8 cellular contexts compared by ENCODE assay signal in the genomic region with DNA sequence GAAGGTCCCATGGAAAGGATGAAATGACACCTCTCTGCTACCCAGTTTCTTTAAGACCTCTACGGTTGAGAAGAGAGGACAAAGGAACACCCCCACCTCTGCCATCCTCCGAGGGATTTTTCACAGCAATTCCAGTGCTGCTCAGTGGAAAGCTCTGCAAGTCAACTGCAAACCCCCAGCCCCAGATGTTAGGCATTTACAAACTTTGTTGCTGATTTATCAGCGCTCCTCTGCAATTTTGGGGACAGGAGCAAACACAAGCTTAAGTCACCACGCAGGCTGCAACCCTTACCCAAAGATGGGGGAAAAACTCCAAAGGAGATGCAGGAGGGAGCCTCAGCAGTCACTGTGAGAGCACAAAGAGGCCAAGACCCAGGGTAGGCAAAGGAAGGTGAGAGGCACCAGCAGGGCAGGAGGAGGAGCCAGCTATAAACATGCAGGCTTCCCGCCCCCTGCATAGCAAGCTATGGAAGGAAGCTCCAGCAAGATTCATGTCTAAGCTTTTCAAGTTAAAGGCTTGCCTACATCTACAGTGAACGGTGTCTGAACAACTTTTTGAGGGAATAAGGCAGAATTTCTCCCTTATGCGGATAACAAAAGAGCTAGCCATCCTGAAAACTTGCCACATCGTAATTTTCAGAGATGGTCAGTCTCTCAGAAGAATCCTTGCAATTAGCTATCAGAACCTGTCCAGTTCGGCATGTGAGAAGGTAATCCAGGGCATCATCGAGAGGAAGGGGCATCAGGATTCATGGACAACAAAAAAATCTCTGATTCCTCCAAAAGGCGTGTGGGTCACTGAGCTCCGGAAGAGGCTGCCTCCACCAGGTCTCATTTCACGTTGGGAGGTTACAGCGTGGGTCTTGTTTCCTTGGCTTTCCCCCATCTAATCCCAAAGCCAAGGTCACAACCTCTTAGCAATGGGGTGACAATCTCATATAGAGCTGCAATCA. TPM values are rescaled to one million over a fixed set of nuclear protein-coding genes. Genes with fewer than 3 reads are reported as not detected.
DNase-seq lines count a peak whose midpoint lies in the region; ATAC-seq, FAIRE-seq and TF ChIP-seq lines count a peak whose summit lies in the region.

No MANE protein-coding gene starts in this region.

- no peak overlapping the region for H3K27ac ChIP-seq in HepG2 (ENCODE audit: extremely low read length, insufficient read depth, low read length)
- peak overlapping the region in 1 of 3 donors; percentile 24 for H3K27ac ChIP-seq in right lobe of liver
- peak overlapping the region in 1 of 2 donors; percentile 48 for H3K27ac ChIP-seq in aorta (ENCODE audit: low read depth in 1 of 2, low read length in 2 of 2)

- peaks cover 78% of the 10 kb centered on the region for H4K20me1 ChIP-seq in HepG2 (ENCODE audit: insufficient read depth, low read length)

- no peaks in the 10 kb centered on the region; a peak in 1 of 5 replicates for H3K27me3 ChIP-seq in HepG2 (ENCODE audit: control insufficient read depth in 1 of 2, insufficient read depth in 2 of 2, low read length in 2 of 2)
- no peaks in the 10 kb centered on the region for H3K27me3 ChIP-seq in right lobe of liver
- H3K27me3 ChIP-seq in aorta (ENCODE audit: control insufficient read depth in 1 of 2, insufficient read depth in 2 of 2, low read length in 1 of 2) = no peaks in the 10 kb centered on the region

- POLR2A ChIA-PET in HepG2 (lab: Yijun Ruan, JAX) = interaction anchor here (1.2 to 1.4 kb wide), 3 partner anchors 11 to 54 kb away, joined by 3 to 6 read pairs (median 5); no protein-coding TSS in a partner anchor

- TF ChIP-seq RAD21 in HepG2 (CRISPR knock-in tag; IDR thresholded peaks at IDR 0.05) = no peak

- H3K36me3 Mint-ChIP-seq in mesothelial cell of epicardium = no peaks in the 10 kb centered on the region

- H3K36me3 ChIP-seq in HepG2 (replicated peaks in 1 of 2; ENCODE audit: control insufficient read depth in 1 of 2, insufficient read depth in 2 of 2, low read length in 2 of 2) (peaks cover 4% of the 10 kb centered on the region in 2 experiments; a peak in 2 of 5 replicates), right lobe of liver (no peaks in the 10 kb centered on the region), aorta (ENCODE audit: control insufficient read depth in 1 of 2, insufficient read depth in 2 of 2, low read length in 1 of 2) (no peaks in the 10 kb centered on the region)

- DNase-seq in HepG2 (ENCODE audit: low spot score) (no peak), right lobe of liver (no peak), amniotic epithelial cell (ENCODE audit: low read depth) (peak; percentile 38), mesothelial cell of epicardium (ENCODE audit: low spot score in 2 of 2, unreplicated experiment in 2 of 2) (no peak), aorta (no peak), HCEC 1CT (no peak), HT-29 (ENCODE audit: low spot score) (no peak)

- peaks cover 82% of the 10 kb centered on the region for H3K79me2 ChIP-seq in HepG2 (ENCODE audit: insufficient read depth, low read length)

- TF ChIP-seq EP300 in HepG2 (IDR thresholded peaks at IDR 0.05; ENCODE audit: low read depth in 2 of 2, low read length in 2 of 2) (no peak), HepG2 (CRISPR knock-in tag; IDR thresholded peaks at IDR 0.05; ENCODE audit: borderline replicate concordance) (no peak)

- H3K9me3 Mint-ChIP-seq in mesothelial cell of epicardium = no peaks in the 10 kb centered on the region

- peak overlapping the region; percentile 88 for H3K4me2 ChIP-seq in HepG2 (ENCODE audit: low read depth, low read length)

- in situ Hi-C loops in HepG2 (cut with HindIII; ENCODE audit: extremely low pct_ligation_motif_present, low pct_unique_long_range_greater_than_20kb) = loop anchor here (5.0 kb wide), 1 partner anchor 55 kb away; no protein-coding TSS in a partner anchor

- BruUV-seq in HepG2 (replicated peaks; lab: Mats Ljungman, UMichigan) = no TSS peak

- no peaks in the 10 kb centered on the region for H3K27me3 Mint-ChIP-seq in mesothelial cell of epicardium (ENCODE audit: low read depth)

- peak overlapping the region in 2 of 3 experiments; percentile 6 to 30; a peak in 3 of 6 replicates for H3K4me3 ChIP-seq in HepG2 (replicated peaks in 1 of 3; ENCODE audit: insufficient read depth in 1 of 3, low read depth in 2 of 3, low read length in 3 of 3)
- no peak overlapping the region for H3K4me3 ChIP-seq in right lobe of liver
- peak overlapping the region; percentile 48 to 98 for H3K4me3 ChIP-seq in aorta (ENCODE audit: low read length in 2 of 2)

- 78% methylated on average over 14 of the region's 14 CpGs for WGBS in HepG2 (ENCODE audit: low lambda C conversion rate)
- 45% methylated on average over 10 of the region's 14 CpGs for WGBS in right lobe of liver (ENCODE audit: insufficient coverage, low coverage, low lambda C conversion rate, missing lambda C conversion rate)
- WGBS in aorta, 2 donors = 7 to 9% methylated on average over 14 of the region's 14 CpGs

- TF ChIP-seq POLR2A in HepG2 (IDR thresholded peaks at IDR 0.05; ENCODE audit: insufficient read depth in 1 of 2, low read depth in 2 of 2, low read length in 2 of 2) = no peak
- no peak for TF ChIP-seq POLR2A in right lobe of liver (IDR thresholded peaks at IDR 0.05)

- TF ChIP-seq CTCF in HepG2 (CRISPR knock-in tag; IDR thresholded peaks at IDR 0.05) = no peak
- no peak for TF ChIP-seq CTCF in right lobe of liver (IDR thresholded peaks at IDR 0.05)
- no peak for TF ChIP-seq CTCF in mesothelial cell of epicardium (IDR thresholded peaks at IDR 0.05; ENCODE audit: unreplicated experiment)

- H2AFZ ChIP-seq in HepG2 (ENCODE audit: low read length) = no peak overlapping the region

- no peaks in the 10 kb centered on the region for H3K9me3 ChIP-seq in HepG2 (ENCODE audit: low read length)
- no peaks in the 10 kb centered on the region for H3K9me3 ChIP-seq in right lobe of liver
- H3K9me3 ChIP-seq in aorta (ENCODE audit: control insufficient read depth, low read length) = no peaks in the 10 kb centered on the region

- FAIRE-seq in HepG2 (lab: Jason Lieb, UNC) = peak; percentile 56

- peak overlapping the region; percentile 83 for H3K4me3 Mint-ChIP-seq in mesothelial cell of epicardium

- H3K4me1 ChIP-seq in HepG2 (ENCODE audit: insufficient read depth, low read length) (peaks cover 77% of the 10 kb centered on the region), right lobe of liver (peaks cover 2 to 71% (median 45%) of the 10 kb centered on the region in 4 donors), aorta (ENCODE audit: control insufficient read depth in 1 of 2, insufficient read depth in 2 of 2, low read length in 2 of 2) (peaks cover 7 to 19% of the 10 kb centered on the region in 2 donors)

- ATAC-seq in HepG2 (no peak), right lobe of liver (no peak), aorta (ENCODE audit: low FRiP score) (no peak), GM18520 (IDR thresholded peaks at IDR 0.05; ENCODE audit: unreplicated experiment) (no peak)

- peaks cover 71% of the 10 kb centered on the region for H3K4me1 Mint-ChIP-seq in mesothelial cell of epicardium

- H3K9ac ChIP-seq in HepG2 (ENCODE audit: insufficient read depth, low read depth, low read length) = no peak overlapping the region; the same call in 1 of the 2 replicates

- H3K27ac Mint-ChIP-seq in mesothelial cell of epicardium = peak overlapping the region; percentile 70

- CTCF ChIA-PET in HepG2 (lab: Yijun Ruan, JAX; ENCODE audit: low intra/inter-chr PET ratio, low total read pairs) = no interaction called here

- intact Hi-C loops in HepG2 (cut with micrococcal nuclease; ENCODE audit: unreplicated experiment) = loop anchor here (5.0 kb wide), 1 partner anchor 70 kb away; a partner anchor contains a TSS
- intact Hi-C loops in right lobe of liver (cut with DNase I) = no loop called here
- intact Hi-C loops in aorta (cut with DNase I) = no loop called here

RNA-seq across cellular contexts. Expression of a gene that starts 3.9 kb away (rescaled TPM):
- total RNA-seq in HepG2 (2016; rRNA removed; fragmentation: Illumina TruSeq; extraction: Trizol) = 38.1 and 42.4 TPM in 2 replicates
- 20.5 and 21.6 TPM in 2 replicates for total RNA-seq in HepG2 (2016; cell fraction: cytosol; rRNA removed; fragmentation: Illumina TruSeq; extraction: Trizol; ENCODE audit: low read depth)
- 37.7 and 41.1 TPM in 2 replicates for total RNA-seq in HepG2 (2016; cell fraction: insoluble cytoplasmic fraction; rRNA removed; fragmentation: Illumina TruSeq; extraction: Trizol)
- total RNA-seq in HepG2 (2016; cell fraction: membrane; rRNA removed; fragmentation: Illumina TruSeq; extraction: Trizol) = 60.6 and 65.1 TPM in 2 replicates
- total RNA-seq in HepG2 (2016; cell fraction: nucleus; rRNA removed; fragmentation: Illumina TruSeq; extraction: Trizol) = 35.7 and 38.6 TPM in 2 replicates
- polyA plus RNA-seq in HepG2 (2011; rRNA removed) = 82.5 and 91.3 TPM in 2 replicates
- 94.6 and 96.0 TPM in 2 replicates for polyA plus RNA-seq in HepG2 (2011; cell fraction: cytosol; rRNA removed)
- polyA plus RNA-seq in HepG2 (2011; cell fraction: nucleus; rRNA removed) = 121 and 124 TPM in 2 replicates
- 68.6 and 96.3 TPM in 2 replicates for polyA plus RNA-seq in HepG2 (2012)
- 59.2 and 67.3 TPM in 2 replicates for polyA plus RNA-seq in HepG2 (2016; cell fraction: cytosol; fragmentation: Illumina TruSeq; extraction: Trizol; ENCODE audit: low read depth)
- 57.7 and 67.3 TPM in 2 replicates for polyA plus RNA-seq in HepG2 (2016; cell fraction: insoluble cytoplasmic fraction; fragmentation: Illumina TruSeq; extraction: Trizol; ENCODE audit: low read depth)
- 88.5 and 93.3 TPM in 2 replicates for polyA plus RNA-seq in HepG2 (2016; cell fraction: membrane; fragmentation: Illumina TruSeq; extraction: Trizol; ENCODE audit: low read depth)
- 61.0 and 66.5 TPM in 2 replicates for polyA plus RNA-seq in HepG2 (2016; cell fraction: nucleus; fragmentation: Illumina TruSeq; extraction: Trizol; ENCODE audit: insufficient read depth, low read depth)
- 118 and 141 TPM in 2 replicates for polyA minus RNA-seq in HepG2 (2011; rRNA and poly(A)+ RNA removed; ENCODE audit: low replicate concordance)
- 57.9 and 82.7 TPM in 2 replicates for polyA minus RNA-seq in HepG2 (2011; cell fraction: cytosol; rRNA and poly(A)+ RNA removed)
- 88.2 and 116 TPM in 2 replicates for polyA minus RNA-seq in HepG2 (2011; cell fraction: nucleus; rRNA and poly(A)+ RNA removed)
- 10 to 100 TPM; 39.3 to 84.2 (median 64.7) TPM for total RNA-seq in right lobe of liver
- total RNA-seq in mesothelial cell of epicardium = 210 to 218 TPM (median 216 TPM) in 3 replicates
- 100 to 1,000 TPM; 187 to 252 TPM for total RNA-seq in aorta
- polyA plus RNA-seq in aorta = 10 to 100 TPM; 51.2 to 91.7 TPM
- total RNA-seq in HT-29 (2014; rRNA removed; shearing (Covaris generic)) = 38.5 and 40.7 TPM in 2 replicates

RNA-seq across cellular contexts. Expression of a gene that starts 24.1 kb away (rescaled TPM):
- total RNA-seq in HepG2 (2016; rRNA removed; fragmentation: Illumina TruSeq; extraction: Trizol) = 0.53 and 1.2 TPM in 2 replicates
- 0.18 and 0.30 TPM in 2 replicates for total RNA-seq in HepG2 (2016; cell fraction: cytosol; rRNA removed; fragmentation: Illumina TruSeq; extraction: Trizol; ENCODE audit: low read depth)
- 0.52 and 0.54 TPM in 2 replicates for total RNA-seq in HepG2 (2016; cell fraction: insoluble cytoplasmic fraction; rRNA removed; fragmentation: Illumina TruSeq; extraction: Trizol)
- 0.21 and 0.40 TPM in 2 replicates for total RNA-seq in HepG2 (2016; cell fraction: membrane; rRNA removed; fragmentation: Illumina TruSeq; extraction: Trizol)
- 0.44 and 0.59 TPM in 2 replicates for total RNA-seq in HepG2 (2016; cell fraction: nucleus; rRNA removed; fragmentation: Illumina TruSeq; extraction: Trizol)
- polyA plus RNA-seq in HepG2 (2011; rRNA removed) = 1.4 and 2.0 TPM in 2 replicates
- 0.56 and 0.60 TPM in 2 replicates for polyA plus RNA-seq in HepG2 (2011; cell fraction: cytosol; rRNA removed)
- 3.6 and 16.3 TPM in 2 replicates for polyA plus RNA-seq in HepG2 (2011; cell fraction: nucleus; rRNA removed)
- 1.6 and 2.2 TPM in 2 replicates for polyA plus RNA-seq in HepG2 (2012)
- polyA plus RNA-seq in HepG2 (2016; cell fraction: cytosol; fragmentation: Illumina TruSeq; extraction: Trizol; ENCODE audit: low read depth) = 0.09 TPM in 1 of 2 replicates, not detected in the other
- polyA plus RNA-seq in HepG2 (2016; cell fraction: insoluble cytoplasmic fraction; fragmentation: Illumina TruSeq; extraction: Trizol; ENCODE audit: low read depth) = 0.40 and 0.47 TPM in 2 replicates
- 0.12 and 0.19 TPM in 2 replicates for polyA plus RNA-seq in HepG2 (2016; cell fraction: membrane; fragmentation: Illumina TruSeq; extraction: Trizol; ENCODE audit: low read depth)
- 1.2 and 1.8 TPM in 2 replicates for polyA plus RNA-seq in HepG2 (2016; cell fraction: nucleus; fragmentation: Illumina TruSeq; extraction: Trizol; ENCODE audit: insufficient read depth, low read depth)
- polyA minus RNA-seq in HepG2 (2011; rRNA and poly(A)+ RNA removed; ENCODE audit: low replicate concordance) = 0.54 and 2.1 TPM in 2 replicates
- 0.70 and 1.2 TPM in 2 replicates for polyA minus RNA-seq in HepG2 (2011; cell fraction: cytosol; rRNA and poly(A)+ RNA removed)
- polyA minus RNA-seq in HepG2 (2011; cell fraction: nucleus; rRNA and poly(A)+ RNA removed) = 3.6 and 3.7 TPM in 2 replicates
- total RNA-seq in right lobe of liver = 1 to 10 TPM; 1.5 to 6.3 (median 5.0) TPM
- total RNA-seq in mesothelial cell of epicardium = 4.0 to 5.3 TPM (median 4.7 TPM) in 3 replicates
- 10 to 100 TPM; 11.5 to 26.8 TPM for total RNA-seq in aorta
- polyA plus RNA-seq in aorta = 1 to 10 TPM; 5.5 to 7.2 TPM
- 0.73 and 1.5 TPM in 2 replicates for total RNA-seq in HT-29 (2014; rRNA removed; shearing (Covaris generic))

Comparison
In these comparisons a context has a peak if more than half of its experiments do, and no peak if none do; other contexts are left out.
1. H3K4me3 ChIP-seq: peak in HepG2 (2 of 3) and aorta (2 of 2); none in right lobe of liver (0 of 3).